In genomic region chr4:8010618-8011017, GRCh38 we compare ENCODE assay signal across 10 cellular contexts.
DNase-seq lines count a peak whose midpoint lies in the region; ATAC-seq and TF ChIP-seq lines count a peak whose summit lies in the region.
"Had no signal": no experiment of that assay in that cellular context is flagged by ENCODE, and none has a peak within 500 bp of the region (broad histone marks: within the 10 kb centered on the region; RNA-seq: fewer than 3 reads in every experiment).

No MANE protein-coding gene starts in this region.

- TF ChIP-seq CTCF in osteocyte (IDR thresholded peaks at IDR 0.05) = no peak
- TF ChIP-seq CTCF in coronary artery (IDR thresholded peaks at IDR 0.05) = no peak

- H3K9me3 Mint-ChIP-seq in osteocyte (ENCODE audit: unreplicated experiment) = no peaks in the 10 kb centered on the region
- H3K9me3 Mint-ChIP-seq: central memory CD8-positive, alpha-beta T cell had no signal

- DNase-seq in EL = peak; percentile 23
- DNase-seq in NCI-H345 treated with DMSO at 0.1 percent for 48 hours (lab: John Stamatoyannopoulos, UW; ENCODE audit: unreplicated experiment) = peak; percentile 80
- DNase-seq in osteocyte (ENCODE audit: extremely low spot score, unreplicated experiment) = peak; percentile 90
- DNase-seq in HuH-7 (ENCODE audit: low spot score) = no peak
- DNase-seq in HuH-7.5 (ENCODE audit: low spot score) = no peak
- DNase-seq in coronary artery (ENCODE audit: low spot score) = no peak

- no peak overlapping the region for H3K4me3 ChIP-seq in ectodermal cell (ENCODE audit: insufficient read depth, low read depth, low read length)
- H3K4me3 ChIP-seq in coronary artery = no peak overlapping the region
- H3K4me3 ChIP-seq: upper lobe of left lung had no signal

- H3K9me3 ChIP-seq in ectodermal cell (ENCODE audit: control insufficient read depth, low read length) = no peaks in the 10 kb centered on the region
- H3K9me3 ChIP-seq: upper lobe of left lung had no signal

- H3K4me3 Mint-ChIP-seq in osteocyte (ENCODE audit: unreplicated experiment) = no peak overlapping the region
- H3K4me3 Mint-ChIP-seq: central memory CD8-positive, alpha-beta T cell had no signal

- no peaks in the 10 kb centered on the region for H3K36me3 ChIP-seq in ectodermal cell (ENCODE audit: control insufficient read depth, insufficient read depth, low read length)

- H3K27ac Mint-ChIP-seq in osteocyte (ENCODE audit: unreplicated experiment) = no peak overlapping the region

- H3K4me1 ChIP-seq in ectodermal cell (ENCODE audit: control insufficient read depth, insufficient read depth, low read length) = peaks cover 19% of the 10 kb centered on the region

- no peaks in the 10 kb centered on the region for H3K36me3 Mint-ChIP-seq in osteocyte (ENCODE audit: unreplicated experiment)

- no peaks in the 10 kb centered on the region for H3K27me3 ChIP-seq in ectodermal cell (ENCODE audit: control insufficient read depth, insufficient read depth, low read length, poor library complexity, severe bottlenecking)
- H3K27me3 ChIP-seq: upper lobe of left lung had no signal

- ATAC-seq in GM19395 (IDR thresholded peaks at IDR 0.05; ENCODE audit: unreplicated experiment) = no peak

- H3K27ac ChIP-seq in ectodermal cell (ENCODE audit: insufficient read depth, low read depth, low read length, poor library complexity, severe bottlenecking) (peak overlapping the region; percentile 52), coronary artery (no peak overlapping the region)
- H3K27ac ChIP-seq: upper lobe of left lung had no signal

- peaks cover 66% of the 10 kb centered on the region for H3K27me3 Mint-ChIP-seq in osteocyte (ENCODE audit: unreplicated experiment)
- H3K27me3 Mint-ChIP-seq: central memory CD8-positive, alpha-beta T cell had no signal

- H3K4me1 Mint-ChIP-seq in osteocyte (ENCODE audit: unreplicated experiment) = peaks cover 15% of the 10 kb centered on the region
- H3K4me1 Mint-ChIP-seq: central memory CD8-positive, alpha-beta T cell had no signal

- WGBS in ectodermal cell, 2 experiments = 55 to 65% methylated on average over 12 of the region's 12 CpGs

Comparison
In these comparisons a context has a peak if more than half of its experiments do, and no peak if none do; other contexts are left out.
1. DNase-seq: peak in EL (single experiment), NCI-H345 treated with DMSO at 0.1 percent for 48 hours (single experiment) and osteocyte (single experiment); none in HuH-7 (single experiment), HuH-7.5 (single experiment) and coronary artery (single experiment).